20 cellular contexts compared by ENCODE assay signal in the genomic region with DNA sequence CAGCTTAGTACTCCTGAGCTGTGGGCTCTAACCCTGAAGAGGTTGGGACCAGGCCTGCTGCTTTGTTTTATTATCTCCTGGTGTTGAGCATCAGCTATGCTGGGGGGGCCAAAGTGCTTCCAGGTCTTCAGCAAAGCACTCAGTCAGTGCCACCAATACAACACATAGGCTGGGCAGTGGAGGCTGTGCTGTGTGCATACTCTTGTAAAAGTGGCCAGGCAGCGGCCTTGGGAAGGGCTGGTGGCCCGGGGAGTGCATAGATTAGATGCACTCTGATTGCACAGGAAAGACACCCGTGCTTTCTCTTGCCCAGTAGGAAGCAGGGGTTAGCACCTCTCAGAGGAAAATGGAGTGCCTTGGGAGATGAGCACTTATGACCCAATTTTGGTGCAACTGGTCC.
"Had no signal": no experiment of that assay in that cellular context is flagged by ENCODE, and none has a peak within 500 bp of the region (broad histone marks: within the 10 kb centered on the region; RNA-seq: fewer than 3 reads in every experiment).

No MANE protein-coding gene starts in this region.

- FAIRE-seq: colon, endothelial cell of umbilical vein, islet of Langerhans, keratinocyte had no signal

- H3K36me3 ChIP-seq: esophagus muscularis mucosa, gastroesophageal sphincter, heart right ventricle, left lung, lower lobe of right lung had no signal

- DNase-seq: dermis blood vessel endothelial cell; dorsolateral prefrontal cortex; effector CD4-positive, alpha-beta T cell; effector memory CD4-positive, alpha-beta T cell; foreskin keratinocyte; heart right ventricle; hippocampal formation; left cardiac atrium; left ventricle myocardium superior; lower lobe of right lung; mesenchymal stem cell had no signal

- H3K4me1 ChIP-seq: esophagus muscularis mucosa, foreskin keratinocyte, gastroesophageal sphincter, heart right ventricle, left lung, lower lobe of right lung had no signal

- H3K4me3 ChIP-seq: coronary artery, dorsolateral prefrontal cortex, esophagus muscularis mucosa, gastroesophageal sphincter, heart right ventricle, left lung, lower lobe of right lung, mucosa of descending colon had no signal

- H3K27me3 ChIP-seq: dorsolateral prefrontal cortex, esophagus muscularis mucosa, foreskin keratinocyte, gastroesophageal sphincter, heart right ventricle, left lung had no signal

- H3K27ac ChIP-seq: coronary artery, dorsolateral prefrontal cortex, esophagus muscularis mucosa, foreskin keratinocyte, gastroesophageal sphincter, heart right ventricle, left lung, lower lobe of right lung had no signal
